In genomic region chr10:126937026-126937425, GRCh38 we compare ENCODE assay signal across 30 cellular contexts. TPM values are rescaled to one million over a fixed set of nuclear protein-coding genes. Genes with fewer than 3 reads are reported as not detected.
"Had no signal": no experiment of that assay in that cellular context is flagged by ENCODE, and none has a peak within 500 bp of the region (broad histone marks: within the 10 kb centered on the region; RNA-seq: fewer than 3 reads in every experiment).

No MANE protein-coding gene starts in this region.

- H3K27me3 ChIP-seq: left lung, pancreas, suprapubic skin, tibial artery, upper lobe of right lung had no signal

- H3K36me3 ChIP-seq: left lung, pancreas, prostate gland, suprapubic skin, thoracic aorta, tibial artery, upper lobe of right lung had no signal

- ATAC-seq: left colon; left lung; mucosa of descending colon; naive thymus-derived CD4-positive, alpha-beta T cell; natural killer cell treated with Interleukin-12 subunit alpha and Interleukin-12 subunit beta and Interleukin-15 and Interleukin-18, amount 100 ng/mL, for 72 hours; pancreas; right cardiac atrium; sciatic nerve; stimulated activated naive B cell treated with anti-CD40 and anti-IgM and Interleukin-4, amounts not matched to agents 10 μg/mL and 1 μg/mL and 100 μg/mL, for 72 hours; upper lobe of right lung had no signal

- H3K27me3 Mint-ChIP-seq: memory B cell; naive thymus-derived CD4-positive, alpha-beta T cell; natural killer cell treated with Interleukin-12 subunit alpha and Interleukin-12 subunit beta and Interleukin-15 and Interleukin-18, amount 100 ng/mL, for 72 hours; stimulated activated naive B cell treated with anti-CD40 and anti-IgM and Interleukin-4, amounts not matched to agents 10 μg/mL and 1 μg/mL and 100 μg/mL, for 72 hours; stimulated activated naive CD8-positive, alpha-beta T cell treated with anti-CD3 and anti-CD28 coated beads, Interleukin-15, Interleukin-2, amounts not matched to agents 100 ng/mL and 50 ng/mL, for 24 hours had no signal

- H3K4me3 ChIP-seq: left lung, lung, mucosa of descending colon, pancreas, prostate gland, skin epidermis, suprapubic skin, thoracic aorta, tibial artery, upper lobe of right lung had no signal

- H3K4me3 Mint-ChIP-seq: immature natural killer cell; memory B cell; naive thymus-derived CD4-positive, alpha-beta T cell; natural killer cell treated with Interleukin-12 subunit alpha and Interleukin-12 subunit beta and Interleukin-15 and Interleukin-18, amount 100 ng/mL, for 72 hours; stimulated activated naive B cell treated with anti-CD40 and anti-IgM and Interleukin-4, amounts not matched to agents 10 μg/mL and 1 μg/mL and 100 μg/mL, for 72 hours; stimulated activated naive CD8-positive, alpha-beta T cell treated with anti-CD3 and anti-CD28 coated beads, Interleukin-15, Interleukin-2, amounts not matched to agents 100 ng/mL and 50 ng/mL, for 24 hours had no signal

- H3K4me1 ChIP-seq: prostate gland, upper lobe of right lung had no signal

- H3K27ac Mint-ChIP-seq: immature natural killer cell; memory B cell; naive thymus-derived CD4-positive, alpha-beta T cell; natural killer cell treated with Interleukin-12 subunit alpha and Interleukin-12 subunit beta and Interleukin-15 and Interleukin-18, amount 100 ng/mL, for 72 hours; stimulated activated naive B cell treated with anti-CD40 and anti-IgM and Interleukin-4, amounts not matched to agents 10 μg/mL and 1 μg/mL and 100 μg/mL, for 72 hours; stimulated activated naive CD8-positive, alpha-beta T cell treated with anti-CD3 and anti-CD28 coated beads, Interleukin-15, Interleukin-2, amounts not matched to agents 100 ng/mL and 50 ng/mL, for 24 hours had no signal

- H3K27ac ChIP-seq: left lung, pancreas, prostate gland, skin epidermis, suprapubic skin, thoracic aorta, tibial artery, upper lobe of right lung had no signal

- H3K36me3 Mint-ChIP-seq: immature natural killer cell; memory B cell; naive thymus-derived CD4-positive, alpha-beta T cell; natural killer cell treated with Interleukin-12 subunit alpha and Interleukin-12 subunit beta and Interleukin-15 and Interleukin-18, amount 100 ng/mL, for 72 hours; stimulated activated naive B cell treated with anti-CD40 and anti-IgM and Interleukin-4, amounts not matched to agents 10 μg/mL and 1 μg/mL and 100 μg/mL, for 72 hours had no signal

- H3K9me3 ChIP-seq: left lung, mucosa of descending colon, pancreas, prostate gland, suprapubic skin, thoracic aorta, tibial artery, upper lobe of right lung had no signal

- DNase-seq: hypothalamus; immature natural killer cell; kidney; left colon; left lung; midbrain; mucosa of descending colon; naive thymus-derived CD4-positive, alpha-beta T cell; nucleus accumbens; pancreas; posterior cingulate gyrus; retina; right cardiac atrium; stimulated activated CD4-positive, alpha-beta T cell treated with anti-CD3 and anti-CD28 coated beads, Interleukin-12 subunit alpha, Interleukin-12 subunit beta, amount 100 ng/mL, for 4 hours; stimulated activated CD4-positive, alpha-beta T cell treated with anti-CD3 and anti-CD28 coated beads, Interleukin-15, amount 100 ng/mL, for 24 hours; stimulated activated CD4-positive, alpha-beta T cell treated with anti-CD3 and anti-CD28 coated beads, Interleukin-2, amount 100 ng/mL, for 24 hours; stimulated activated CD4-positive, alpha-beta T cell treated with anti-CD3 and anti-CD28 coated beads, Interleukin-4, amount 100 ng/mL, for 1 hour; stimulated activated naive B cell treated with anti-CD40 and anti-IgM and Interleukin-4, amounts not matched to agents 10 μg/mL and 1 μg/mL and 100 μg/mL, for 72 hours; tibial artery; trophoblast cell; upper lobe of right lung had no signal

- H3K4me1 Mint-ChIP-seq: immature natural killer cell; memory B cell; stimulated activated naive B cell treated with anti-CD40 and anti-IgM and Interleukin-4, amounts not matched to agents 10 μg/mL and 1 μg/mL and 100 μg/mL, for 72 hours had no signal

- H3K9me3 Mint-ChIP-seq: natural killer cell treated with Interleukin-12 subunit alpha and Interleukin-12 subunit beta and Interleukin-15 and Interleukin-18, amount 100 ng/mL, for 72 hours; stimulated activated naive B cell treated with anti-CD40 and anti-IgM and Interleukin-4, amounts not matched to agents 10 μg/mL and 1 μg/mL and 100 μg/mL, for 72 hours; stimulated activated naive CD8-positive, alpha-beta T cell treated with anti-CD3 and anti-CD28 coated beads, Interleukin-15, Interleukin-2, amounts not matched to agents 100 ng/mL and 50 ng/mL, for 24 hours had no signal

RNA-seq across cellular contexts. Expression of gene DOCK1, which starts 31.8 kb away (rescaled TPM):
- polyA plus RNA-seq: naive thymus-derived CD4-positive, alpha-beta T cell had no signal
